ENCODE assay signal across 9 cellular contexts in genomic region chr17:61551255-61551742, GRCh38. TPM values are rescaled to one million over a fixed set of nuclear protein-coding genes. Genes with fewer than 3 reads are reported as not detected.
DNase-seq lines count a peak whose midpoint lies in the region; ATAC-seq and TF ChIP-seq lines count a peak whose summit lies in the region.
"Had no signal": no experiment of that assay in that cellular context is flagged by ENCODE, and none has a peak within 500 bp of the region (broad histone marks: within the 10 kb centered on the region; RNA-seq: fewer than 3 reads in every experiment).

No MANE protein-coding gene starts in this region.

- TF ChIP-seq POLR2A in HCT116 (IDR thresholded peaks at IDR 0.05; ENCODE audit: borderline replicate concordance, extremely low read depth, insufficient read depth, insufficient read length), result no peak

- intact Hi-C loops in CD14-positive monocyte (cut with micrococcal nuclease) (loop anchor here (10.0 kb wide), 1 partner anchor 136 kb away; no protein-coding TSS in a partner anchor), HCT116 (cut with micrococcal nuclease) (loop anchor here (1.0 to 5.0 kb wide), 5 partner anchors 124 to 580 kb away; no protein-coding TSS in a partner anchor), PC-9 (cut with micrococcal nuclease; ENCODE audit: unreplicated experiment) (loop anchor here (1.0 to 10.0 kb wide), 4 partner anchors 24 to 579 kb away; no protein-coding TSS in a partner anchor), psoas muscle (cut with DNase I) (loop anchor here in 1 of 2 donors (1.0 to 10.0 kb wide), 3 partner anchors 134 to 826 kb away; no protein-coding TSS in a partner anchor)

- no peaks in the 10 kb centered on the region for H3K9me3 ChIP-seq in HCT116 (ENCODE audit: control insufficient read depth in 1 of 2, insufficient read depth in 1 of 2, low read depth in 1 of 2, low read length in 2 of 2)
- no peaks in the 10 kb centered on the region for H3K9me3 ChIP-seq in PC-9 (ENCODE audit: insufficient read depth, low read depth)
- H3K9me3 ChIP-seq in psoas muscle, result no peaks in the 10 kb centered on the region

- TF ChIP-seq CTCF in CD14-positive monocyte (IDR thresholded peaks at IDR 0.05) (peak; percentile 13), HCT116 (IDR thresholded peaks at IDR 0.05 in 2 of 3, conservative IDR thresholded peaks at IDR 0.05 in 1 of 3; ENCODE audit: borderline replicate concordance in 1 of 3, insufficient read depth in 1 of 3, low read depth in 2 of 3, low read length in 2 of 3) (peak; percentile 82 to 95 (median 94)), PC-9 (conservative IDR thresholded peaks at IDR 0.05) (peak; percentile 81), psoas muscle (IDR thresholded peaks at IDR 0.05) (peak; percentile 54)

- no peaks in the 10 kb centered on the region for H3K36me3 Mint-ChIP-seq in CD14-positive monocyte

- H3K27ac Mint-ChIP-seq in CD14-positive monocyte, result no peak overlapping the region

- H3K27ac ChIP-seq in HCT116 (ENCODE audit: low read depth, low read length) (peak overlapping the region; percentile 63), PC-9 (no peak overlapping the region), psoas muscle (no peak overlapping the region)

- peak overlapping the region; percentile 79 for H2AFZ ChIP-seq in HCT116 (ENCODE audit: low read depth, low read length, poor library complexity, severe bottlenecking)
- no peak overlapping the region; the same call in 1 of the 2 replicates for H2AFZ ChIP-seq in PC-9

- no peak overlapping the region for H3K4me3 Mint-ChIP-seq in CD14-positive monocyte

- H3K4me1 ChIP-seq in HCT116 (ENCODE audit: control insufficient read depth in 1 of 2, insufficient read depth in 2 of 2, low read length in 2 of 2) (peaks cover 27 to 30% of the 10 kb centered on the region in 2 experiments), PC-9 (replicated peaks; ENCODE audit: insufficient read depth) (peaks cover 17% of the 10 kb centered on the region), psoas muscle (no peaks in the 10 kb centered on the region)

- no peaks in the 10 kb centered on the region for H3K4me1 Mint-ChIP-seq in CD14-positive monocyte

- no peak overlapping the region for H3K4me2 ChIP-seq in HCT116 (ENCODE audit: low read length)
- no peak overlapping the region for H3K4me2 ChIP-seq in PC-9

- peaks cover 0 to 1% (median 0%) of the 10 kb centered on the region in 7 donors for H3K9me3 Mint-ChIP-seq in CD14-positive monocyte

- H3K27me3 ChIP-seq in HCT116 (ENCODE audit: insufficient read depth, low read length), result no peaks in the 10 kb centered on the region
- H3K27me3 ChIP-seq in PC-9 (ENCODE audit: insufficient read depth, low read depth), result no peaks in the 10 kb centered on the region
- peaks cover 0 to 10% (median 0%) of the 10 kb centered on the region in 3 donors for H3K27me3 ChIP-seq in psoas muscle (ENCODE audit: insufficient read depth in 3 of 3, low read length in 2 of 3)

- peaks cover 11 to 52% (median 37%) of the 10 kb centered on the region in 3 donors for H3K27me3 Mint-ChIP-seq in CD14-positive monocyte (ENCODE audit: low read depth in 3 of 3)

- ATAC-seq in HCT116, result peak; percentile 91
- ATAC-seq in esophagus mucosa, result peak; percentile 18
- ATAC-seq in psoas muscle, result no peak

- BruUV-seq in HCT116 (replicated peaks; lab: Mats Ljungman, UMichigan) (no TSS peak), PC-9 (replicated peaks; lab: Mats Ljungman, UMichigan) (no TSS peak)

- H3K36me3 ChIP-seq in HCT116 (ENCODE audit: control insufficient read depth in 1 of 2, insufficient read depth in 2 of 2, low read length in 2 of 2) (no peaks in the 10 kb centered on the region), PC-9 (ENCODE audit: low read depth) (no peaks in the 10 kb centered on the region), psoas muscle (ENCODE audit: insufficient read depth in 1 of 2, low read depth in 1 of 2) (no peaks in the 10 kb centered on the region)

- DNase-seq in CD14-positive monocyte (ENCODE audit: low spot score) (no peak), HCT116 (ENCODE audit: low read depth, low spot score) (peak; percentile 59), PC-9 (no peak), psoas muscle (no peak), mucosa of gallbladder (ENCODE audit: low spot score) (no peak), mesenteric fat pad (ENCODE audit: low spot score) (no peak)
- no peak for DNase-seq in NK-92 treated with Interleukin-12 subunit alpha and Interleukin-12 subunit beta, amount 100 ng/mL, for 24 hours (lab: John Stamatoyannopoulos, UW)

- no peaks in the 10 kb centered on the region for H3K9me2 ChIP-seq in HCT116 (ENCODE audit: insufficient read depth)
- no peaks in the 10 kb centered on the region for H3K9me2 ChIP-seq in PC-9 (ENCODE audit: insufficient read depth)

- no peak overlapping the region for H3K4me3 ChIP-seq in HCT116 (replicated peaks in 1 of 2; ENCODE audit: low read depth in 1 of 2, low read length in 2 of 2)
- H3K4me3 ChIP-seq in PC-9, result no peak overlapping the region
- H3K4me3 ChIP-seq in psoas muscle, result no peak overlapping the region

- CTCF ChIA-PET in HCT116 (lab: Charles Lee), result interaction anchor here (0.7 to 1.9 kb wide), 11 partner anchors 9 to 558 kb away, joined by 3 to 14 read pairs (median 5); no protein-coding TSS in a partner anchor
- CTCF ChIA-PET in PC-9 (lab: Charles Lee), result interaction anchor here (0.7 kb wide), 1 partner anchor 312 kb away, joined by 3 read pairs; the partner anchor contains the start of gene BRIP1

- peak; percentile 97 for TF ChIP-seq RAD21 in HCT116 (IDR thresholded peaks at IDR 0.05; ENCODE audit: low read depth)

- H3F3A ChIP-seq in PC-9 (ENCODE audit: insufficient read depth, low read depth), result no peaks in the 10 kb centered on the region

- RAD21 ChIA-PET in HCT116 (lab: Charles Lee; ENCODE audit: low non-redundant PET in 1 of 2, low total read pairs in 2 of 2, uncharacterized antibody in 2 of 2, unreplicated experiment in 2 of 2), result interaction anchor here in 1 of 2 experiments (1.5 kb wide), 1 partner anchor 134 kb away, joined by 4 read pairs; no protein-coding TSS in a partner anchor

- H3K9ac ChIP-seq in HCT116 (ENCODE audit: low read length), result no peak overlapping the region

- WGBS in psoas muscle, 3 donors, result 12 to 17% (median 17%) methylated on average over 6 of the region's 6 CpGs

- H3K79me2 ChIP-seq in HCT116 (ENCODE audit: insufficient read depth, low read length), result no peaks in the 10 kb centered on the region
- no peaks in the 10 kb centered on the region for H3K79me2 ChIP-seq in PC-9 (ENCODE audit: low read depth)

- POLR2A ChIA-PET in HCT116 (lab: Charles Lee) (no interaction called here), PC-9 (lab: Charles Lee; ENCODE audit: unreplicated experiment) (no interaction called here)

- H4K20me1 ChIP-seq in HCT116 (ENCODE audit: insufficient read depth), result no peaks in the 10 kb centered on the region
- no peaks in the 10 kb centered on the region for H4K20me1 ChIP-seq in PC-9 (ENCODE audit: insufficient read depth)

TF ChIP-seq in HCT116, 20 proteins besides CTCF, POLR2A, EP300 and RAD21 (continues in another document):
- no peak for TF ChIP-seq SRF (IDR thresholded peaks at IDR 0.05; ENCODE audit: low read depth)
- no peak for TF ChIP-seq TCF7L2 (IDR thresholded peaks at IDR 0.05; ENCODE audit: borderline replicate concordance, extremely low read depth, insufficient read depth, insufficient read length)
- TF ChIP-seq EGR1 (IDR thresholded peaks at IDR 0.05; ENCODE audit: low read depth), result no peak
- TF ChIP-seq ZBTB33 (IDR thresholded peaks at IDR 0.05; ENCODE audit: extremely low read depth, insufficient replicate concordance, low read length), result no peak
- no peak for TF ChIP-seq YY1 (IDR thresholded peaks at IDR 0.05; ENCODE audit: extremely low read depth, insufficient replicate concordance, low read depth, low read length)
- no peak for TF ChIP-seq FOSL1 (IDR thresholded peaks at IDR 0.05; ENCODE audit: low read depth)
- TF ChIP-seq SIN3A (IDR thresholded peaks at IDR 0.05; ENCODE audit: low read depth), result no peak
- TF ChIP-seq EZH2 (IDR thresholded peaks at IDR 0.05), result no peak
- no peak for TF ChIP-seq ZFX (IDR thresholded peaks at IDR 0.05)
- no peak for TF ChIP-seq ATF3 (IDR thresholded peaks at IDR 0.05)
- no peak for TF ChIP-seq EZH2phosphoT487 (IDR thresholded peaks at IDR 0.05; ENCODE audit: borderline replicate concordance)
- TF ChIP-seq MAX (IDR thresholded peaks at IDR 0.05), result no peak
- TF ChIP-seq ZNF274 (IDR thresholded peaks at IDR 0.05; ENCODE audit: low read depth, low read length), result no peak

RNA-seq across cellular contexts. Expression of gene NACA2, which starts 39.7 kb away (rescaled TPM):
- polyA plus RNA-seq in CD14-positive monocyte (not detected), psoas muscle (under 1 TPM in 1 of 3 donors, not detected in 2; 0.04 TPM)
- total RNA-seq in HCT116 (2021; ENCODE audit: unreplicated experiment) (not detected), PC-9 (2021) (not detected in 2 replicates), esophagus mucosa (not detected), psoas muscle (not detected), mucosa of gallbladder (not detected), mesenteric fat pad (not detected)
- 0.23 TPM in 1 of 2 replicates, not detected in the other for polyA plus RNA-seq in HCT116 (2012)
- total RNA-seq: urinary bladder had no signal
- polyA plus RNA-seq: urinary bladder had no signal

Comparison
In these comparisons a context has a peak if more than half of its experiments do, and no peak if none do; other contexts are left out.
1. CTCF ChIP-seq: peak in every context shown above with its lines; median percentile 94 in HCT116; 81 in PC-9; 54 in psoas muscle; 13 in CD14-positive monocyte.
2. ATAC-seq: peak in HCT116 (single experiment) and esophagus mucosa (single experiment); none in psoas muscle (0 of 4).